8 cellular contexts compared by ENCODE assay signal in genomic region chr16:67562918-67563707, GRCh38. TPM values are rescaled to one million over a fixed set of nuclear protein-coding genes. Genes with fewer than 3 reads are reported as not detected.
DNase-seq lines count a peak whose midpoint lies in the region; ATAC-seq and TF ChIP-seq lines count a peak whose summit lies in the region.

No MANE protein-coding gene starts in this region.

- peak; percentile 64 to 90 for DNase-seq in cardiac muscle cell (ENCODE audit: low read depth in 1 of 2, low spot score in 1 of 2)
- peak; percentile 38 to 68 for DNase-seq in trophoblast cell
- peak; percentile 76 to 90 for DNase-seq in aorta

- peaks cover 2% of the 10 kb centered on the region for H3K36me3 Mint-ChIP-seq in activated naive CD8-positive, alpha-beta T cell

- WGBS in trophoblast cell (ENCODE audit: extremely low coverage, insufficient coverage, insufficient read length) = no CpG with 5 or more reads among the region's 96 CpGs
- WGBS in aorta, 2 donors = 0% methylated on average over 61 to 96 of the region's 96 CpGs

- H3K9me3 ChIP-seq in BLaER1 treated with 17β-estradiol and CSF1 and Interleukin-3, amounts not matched to agents 10 nM and 100 nM (replicated peaks in 1 of 11) = no peaks in the 10 kb centered on the region
- H3K9me3 ChIP-seq in cardiac muscle cell (ENCODE audit: low read depth) (no peaks in the 10 kb centered on the region), trophoblast cell (ENCODE audit: insufficient read depth, low read depth, low read length) (no peaks in the 10 kb centered on the region), aorta (ENCODE audit: control insufficient read depth, low read length) (no peaks in the 10 kb centered on the region)

- peak overlapping the region; percentile 97 for H3K27ac Mint-ChIP-seq in activated naive CD8-positive, alpha-beta T cell

- H3K4ac ChIP-seq in trophoblast cell (ENCODE audit: low read depth, low read length) = peak overlapping the region; percentile 72

- H4K12ac ChIP-seq in trophoblast cell (ENCODE audit: low read depth, low read length) = peak overlapping the region; percentile 100

- H2AK5ac ChIP-seq in trophoblast cell (ENCODE audit: low read length) = peak overlapping the region; percentile 49

- H3K79me1 ChIP-seq in trophoblast cell (ENCODE audit: low read length) = peaks cover 13% of the 10 kb centered on the region

- H3K9ac ChIP-seq in BLaER1 treated with 17β-estradiol and CSF1 and Interleukin-3, amounts not matched to agents 10 nM and 100 nM = peak overlapping the region; percentile 99 to 100 (median 100)
- peak overlapping the region; percentile 97 for H3K9ac ChIP-seq in trophoblast cell (ENCODE audit: low read length)

- peak overlapping the region; percentile 96 for H4K8ac ChIP-seq in trophoblast cell (ENCODE audit: low read depth, low read length)

- H3K4me1 ChIP-seq in BLaER1 treated with 17β-estradiol and CSF1 and Interleukin-3, amounts not matched to agents 10 nM and 100 nM = peaks cover 61 to 75% (median 70%) of the 10 kb centered on the region in 10 experiments
- peaks cover 12% of the 10 kb centered on the region for H3K4me1 ChIP-seq in cardiac muscle cell (ENCODE audit: low read depth)
- H3K4me1 ChIP-seq in trophoblast cell (ENCODE audit: control insufficient read depth in 1 of 2, insufficient read depth in 2 of 2, low read length in 2 of 2) = peaks cover 0 to 4% of the 10 kb centered on the region in 2 experiments
- no peaks in the 10 kb centered on the region for H3K4me1 ChIP-seq in aorta (ENCODE audit: control insufficient read depth in 1 of 2, insufficient read depth in 2 of 2, low read length in 2 of 2)

- H3K79me2 ChIP-seq in trophoblast cell (ENCODE audit: control insufficient read depth, insufficient read depth, low read length, poor library complexity) = peaks cover 29% of the 10 kb centered on the region

- H3K36me3 ChIP-seq in BLaER1 treated with 17β-estradiol and CSF1 and Interleukin-3, amounts not matched to agents 10 nM and 100 nM = peaks cover 0 to 25% (median 15%) of the 10 kb centered on the region in 11 experiments; a peak in 12 of 22 replicates
- H3K36me3 ChIP-seq in cardiac muscle cell (no peaks in the 10 kb centered on the region), trophoblast cell (ENCODE audit: control insufficient read depth in 1 of 2, insufficient read depth in 2 of 2, low read length in 2 of 2) (peaks cover 0 to under 1% of the 10 kb centered on the region in 2 experiments), aorta (ENCODE audit: control insufficient read depth in 1 of 2, insufficient read depth in 2 of 2, low read length in 1 of 2) (no peaks in the 10 kb centered on the region)

- H3K14ac ChIP-seq in trophoblast cell (ENCODE audit: low read length) = peak overlapping the region; percentile 100

- H3K27me3 ChIP-seq in BLaER1 treated with 17β-estradiol and CSF1 and Interleukin-3, amounts not matched to agents 10 nM and 100 nM = no peaks in the 10 kb centered on the region
- H3K27me3 ChIP-seq in cardiac muscle cell = no peaks in the 10 kb centered on the region
- no peaks in the 10 kb centered on the region for H3K27me3 ChIP-seq in trophoblast cell (ENCODE audit: insufficient read depth, low read length)
- no peaks in the 10 kb centered on the region for H3K27me3 ChIP-seq in aorta (ENCODE audit: control insufficient read depth in 1 of 2, insufficient read depth in 2 of 2, low read length in 1 of 2)

- peak overlapping the region; percentile 90 for H2AFZ ChIP-seq in trophoblast cell (ENCODE audit: insufficient read depth, low read length, poor library complexity)

- intact Hi-C loops in aorta (cut with DNase I) = loop anchor here (1.0 to 5.0 kb wide), 5 partner anchors 34 to 104 kb away; partner anchors contain the start of genes ACD (in 2 of the 2), PARD6A (in 2 of the 2) and RIPOR1 (in 2 of the 2)

- peak overlapping the region; percentile 90 for H2BK12ac ChIP-seq in trophoblast cell (ENCODE audit: low read length)

- H3K9me3 Mint-ChIP-seq in activated naive CD8-positive, alpha-beta T cell (ENCODE audit: low read depth) = no peaks in the 10 kb centered on the region

- peak overlapping the region; percentile 82 to 96 (median 89) for H3K4me2 ChIP-seq in BLaER1 treated with 17β-estradiol and CSF1 and Interleukin-3, amounts not matched to agents 10 nM and 100 nM
- H3K4me2 ChIP-seq in trophoblast cell (ENCODE audit: low read length) = peak overlapping the region; percentile 74

- no peaks in the 10 kb centered on the region for H3K27me3 Mint-ChIP-seq in activated naive CD8-positive, alpha-beta T cell

- H4K20me1 ChIP-seq in BLaER1 treated with 17β-estradiol and CSF1 and Interleukin-3, amounts not matched to agents 10 nM and 100 nM = peaks cover 15 to 83% (median 35%) of the 10 kb centered on the region in 11 experiments; a peak in 21 of 22 replicates

- peak overlapping the region; percentile 99 for H4K91ac ChIP-seq in trophoblast cell (ENCODE audit: low read depth, low read length)

- peak overlapping the region; percentile 100 for H2BK5ac ChIP-seq in trophoblast cell (ENCODE audit: low read depth, low read length, poor library complexity)

- no peak overlapping the region for H3K23ac ChIP-seq in trophoblast cell (ENCODE audit: low read length)

- peak overlapping the region; percentile 80 to 99 (median 95) for H3K4me3 ChIP-seq in BLaER1 treated with 17β-estradiol and CSF1 and Interleukin-3, amounts not matched to agents 10 nM and 100 nM
- H3K4me3 ChIP-seq in cardiac muscle cell (peak overlapping the region; percentile 88), trophoblast cell (ENCODE audit: low read depth, low read length) (peak overlapping the region; percentile 100), aorta (ENCODE audit: low read length in 2 of 2) (peak overlapping the region; percentile 77 to 81)

- H3K27ac ChIP-seq in BLaER1 treated with 17β-estradiol and CSF1 and Interleukin-3, amounts not matched to agents 10 nM and 100 nM = peak overlapping the region; percentile 99 to 100 (median 100)
- peak overlapping the region; percentile 99 for H3K27ac ChIP-seq in cardiac muscle cell
- peak overlapping the region; percentile 100 for H3K27ac ChIP-seq in trophoblast cell (ENCODE audit: low read depth, low read length)
- peak overlapping the region; percentile 57 to 81 for H3K27ac ChIP-seq in aorta (ENCODE audit: low read depth in 1 of 2, low read length in 2 of 2)

- peak; percentile 13 for ATAC-seq in GM18909 (IDR thresholded peaks at IDR 0.05; ENCODE audit: poor library complexity, unreplicated experiment)
- ATAC-seq in HG03342 (IDR thresholded peaks at IDR 0.05; ENCODE audit: unreplicated experiment) = peak; percentile 5
- peak; percentile 45 for ATAC-seq in aorta (ENCODE audit: low FRiP score)

- H3K18ac ChIP-seq in trophoblast cell (ENCODE audit: low read length) = peak overlapping the region; percentile 96

- H2BK120ac ChIP-seq in trophoblast cell (ENCODE audit: insufficient read depth, low read length, poor library complexity) = peak overlapping the region; percentile 91

- peaks cover 45% of the 10 kb centered on the region for H3K4me1 Mint-ChIP-seq in activated naive CD8-positive, alpha-beta T cell (ENCODE audit: low read depth)

- TF ChIP-seq CTCF in cardiac muscle cell (IDR thresholded peaks at IDR 0.05; ENCODE audit: low read depth, low read length) = peak; percentile 14

- TF ChIP-seq POLR2A in Raji (IDR thresholded peaks at IDR 0.05; ENCODE audit: insufficient read depth, low read depth, low read length) = peak; percentile 69

- H3K4me3 Mint-ChIP-seq in activated naive CD8-positive, alpha-beta T cell = peak overlapping the region; percentile 98

RNA-seq across cellular contexts. Expression of gene CTCF, which starts 0.8 kb away (rescaled TPM):
- 25.2 and 33.9 TPM in 2 replicates for total RNA-seq in cardiac muscle cell
- polyA plus RNA-seq in cardiac muscle cell = 37.6 and 38.0 TPM in 2 replicates
- polyA plus RNA-seq in trophoblast cell (2013) = 35.2 and 36.0 TPM in 2 replicates
- 10 to 100 TPM; 28.5 to 35.8 TPM for total RNA-seq in aorta
- polyA plus RNA-seq in aorta = 10 to 100 TPM; 16.5 to 25.8 TPM

RNA-seq across cellular contexts. Expression of gene RIPOR1, which starts 34.5 kb away (rescaled TPM):
- total RNA-seq in cardiac muscle cell (27.3 and 35.7 TPM in 2 replicates), aorta (100 to 1,000 TPM; 105 to 120 TPM)
- polyA plus RNA-seq in cardiac muscle cell (29.5 and 46.3 TPM in 2 replicates), aorta (10 to 100 TPM; 22.7 to 65.5 TPM)
- 36.1 and 37.6 TPM in 2 replicates for polyA plus RNA-seq in trophoblast cell (2013)

Comparison
In these comparisons a context has a peak if more than half of its experiments do, and no peak if none do; other contexts are left out.
1. Peak in every context shown above with its lines: DNase-seq, ATAC-seq, H3K4me3 ChIP-seq and H3K27ac ChIP-seq.